ENCODE assay signal across 1 cellular context in the genomic region with DNA sequence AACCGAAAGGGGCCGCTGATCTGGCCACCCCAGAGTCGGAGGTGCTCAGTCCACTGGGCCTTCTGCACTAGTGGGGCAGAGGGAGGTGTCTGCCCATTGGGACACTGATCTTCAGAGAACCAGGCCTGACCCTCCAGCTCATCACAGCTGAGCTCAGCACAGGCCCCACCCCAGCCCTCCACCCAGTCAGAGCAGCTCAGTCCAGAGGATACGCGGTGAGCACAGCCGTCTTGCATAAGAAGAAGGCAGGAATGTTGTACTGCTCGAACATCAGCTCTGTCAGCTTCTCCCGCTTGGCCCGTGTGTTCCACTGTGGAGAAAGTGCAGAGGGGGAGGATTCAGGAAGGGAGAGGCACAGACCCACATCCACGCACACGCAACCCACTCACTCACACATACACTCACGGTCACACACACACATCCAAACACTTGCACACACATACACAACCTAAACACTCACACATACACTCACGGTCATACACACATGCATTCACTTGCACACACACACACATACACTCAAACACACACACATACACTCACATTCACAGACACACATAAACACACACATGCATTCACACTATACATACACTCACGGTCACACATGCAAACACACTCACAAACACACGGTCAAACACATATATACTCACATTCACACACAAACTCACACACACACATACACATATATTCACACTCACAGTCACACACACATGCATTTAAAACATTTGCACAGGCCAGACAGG.
A peak's percentile ranks its signal among the peaks of the same experiment; 100 is the strongest.
TF ChIP-seq lines count a peak whose summit lies in the region.

No MANE protein-coding gene starts in this region.

TF ChIP-seq in HEK293, 187 proteins besides CTCF, POLR2A, EP300 and RAD21 (continued from another document and continues in another):
- TF ChIP-seq ZNF10 (tag by site-specific recombination; IDR thresholded peaks at IDR 0.05), result no peak
- TF ChIP-seq ZNF664 (tag by site-specific recombination; IDR thresholded peaks at IDR 0.05), result no peak
- TF ChIP-seq ZNF19 (tag by site-specific recombination; IDR thresholded peaks at IDR 0.05; ENCODE audit: low read depth), result no peak
- no peak for TF ChIP-seq ZNF114 (tag by site-specific recombination; IDR thresholded peaks at IDR 0.05)
- no peak for TF ChIP-seq ZNF677 (tag by site-specific recombination; IDR thresholded peaks at IDR 0.05)
- no peak for TF ChIP-seq ZNF76 (tag by site-specific recombination; IDR thresholded peaks at IDR 0.05; ENCODE audit: borderline replicate concordance, low read depth)
- TF ChIP-seq ZEB2 (tag by site-specific recombination; IDR thresholded peaks at IDR 0.05), result no peak
- TF ChIP-seq ZNF335 (tag by site-specific recombination; conservative IDR thresholded peaks at IDR 0.05), result no peak
- TF ChIP-seq GLIS1 (tag by site-specific recombination; IDR thresholded peaks at IDR 0.05), result no peak
- TF ChIP-seq ZNF426 (tag by site-specific recombination; IDR thresholded peaks at IDR 0.05), result no peak
- TF ChIP-seq ZNF37A (tag by site-specific recombination; IDR thresholded peaks at IDR 0.05), result no peak
- TF ChIP-seq ZNF248 (tag by site-specific recombination; IDR thresholded peaks at IDR 0.05), result peak; percentile 71; the same call in 1 of the 2 replicates
- no peak for TF ChIP-seq ZNF350 (tag by site-specific recombination; IDR thresholded peaks at IDR 0.05)
- no peak for TF ChIP-seq KLF9 (tag by site-specific recombination; IDR thresholded peaks at IDR 0.05; ENCODE audit: low read depth)
- TF ChIP-seq ZNF239 (tag by site-specific recombination; IDR thresholded peaks at IDR 0.05), result no peak
- TF ChIP-seq ZNF768 (tag by site-specific recombination; IDR thresholded peaks at IDR 0.05), result no peak
- no peak for TF ChIP-seq ZNF473 (tag by site-specific recombination; IDR thresholded peaks at IDR 0.05)
- TF ChIP-seq ZNF366 (tag by site-specific recombination; conservative IDR thresholded peaks at IDR 0.05), result no peak
- no peak for TF ChIP-seq MYNN (tag by site-specific recombination; IDR thresholded peaks at IDR 0.05; ENCODE audit: borderline replicate concordance)
- TF ChIP-seq ZNF394 (tag by site-specific recombination; IDR thresholded peaks at IDR 0.05; ENCODE audit: borderline replicate concordance), result peak; percentile 17; the same call in 1 of the 2 replicates
- no peak for TF ChIP-seq HOXA7 (CRISPR knock-in tag; IDR thresholded peaks at IDR 0.05; ENCODE audit: borderline replicate concordance)
- TF ChIP-seq ZNF621 (tag by site-specific recombination; IDR thresholded peaks at IDR 0.05), result 0 out of 2 replicates have a peak, but pooled peaks have one; percentile 20
- no peak for TF ChIP-seq PBX3 (CRISPR knock-in tag; IDR thresholded peaks at IDR 0.05)
- TF ChIP-seq ZNF776 (tag by site-specific recombination; IDR thresholded peaks at IDR 0.05; ENCODE audit: borderline replicate concordance), result no peak
- TF ChIP-seq ATF2 (tag by site-specific recombination; IDR thresholded peaks at IDR 0.05; ENCODE audit: low read depth), result no peak
- TF ChIP-seq EGR2 (tag by site-specific recombination; IDR thresholded peaks at IDR 0.05; ENCODE audit: low read depth), result no peak
- TF ChIP-seq ZNF792 (tag by site-specific recombination; IDR thresholded peaks at IDR 0.05), result no peak
- TF ChIP-seq ZSCAN5A (tag by site-specific recombination; IDR thresholded peaks at IDR 0.05), result no peak
- TF ChIP-seq ZNF48 (tag by site-specific recombination; IDR thresholded peaks at IDR 0.05), result no peak
- no peak for TF ChIP-seq RBAK (tag by site-specific recombination; IDR thresholded peaks at IDR 0.05)
- TF ChIP-seq ZBTB17 (tag by site-specific recombination; IDR thresholded peaks at IDR 0.05), result no peak
- no peak for TF ChIP-seq ZNF629 (tag by site-specific recombination; IDR thresholded peaks at IDR 0.05)
- TF ChIP-seq ZNF707 (tag by site-specific recombination; IDR thresholded peaks at IDR 0.05), result peak; percentile 15; the same call in 1 of the 2 replicates
- TF ChIP-seq ZNF529 (tag by site-specific recombination; IDR thresholded peaks at IDR 0.05; ENCODE audit: insufficient replicate concordance), result no peak
- no peak for TF ChIP-seq OSR2 (tag by site-specific recombination; IDR thresholded peaks at IDR 0.05)
- no peak for TF ChIP-seq ZNF202 (tag by site-specific recombination; IDR thresholded peaks at IDR 0.05; ENCODE audit: borderline replicate concordance)
- TF ChIP-seq REPIN1 (tag by site-specific recombination; IDR thresholded peaks at IDR 0.05; ENCODE audit: low read depth), result no peak
- TF ChIP-seq ZNF843 (tag by site-specific recombination; IDR thresholded peaks at IDR 0.05), result no peak
- TF ChIP-seq, protein P1, sequence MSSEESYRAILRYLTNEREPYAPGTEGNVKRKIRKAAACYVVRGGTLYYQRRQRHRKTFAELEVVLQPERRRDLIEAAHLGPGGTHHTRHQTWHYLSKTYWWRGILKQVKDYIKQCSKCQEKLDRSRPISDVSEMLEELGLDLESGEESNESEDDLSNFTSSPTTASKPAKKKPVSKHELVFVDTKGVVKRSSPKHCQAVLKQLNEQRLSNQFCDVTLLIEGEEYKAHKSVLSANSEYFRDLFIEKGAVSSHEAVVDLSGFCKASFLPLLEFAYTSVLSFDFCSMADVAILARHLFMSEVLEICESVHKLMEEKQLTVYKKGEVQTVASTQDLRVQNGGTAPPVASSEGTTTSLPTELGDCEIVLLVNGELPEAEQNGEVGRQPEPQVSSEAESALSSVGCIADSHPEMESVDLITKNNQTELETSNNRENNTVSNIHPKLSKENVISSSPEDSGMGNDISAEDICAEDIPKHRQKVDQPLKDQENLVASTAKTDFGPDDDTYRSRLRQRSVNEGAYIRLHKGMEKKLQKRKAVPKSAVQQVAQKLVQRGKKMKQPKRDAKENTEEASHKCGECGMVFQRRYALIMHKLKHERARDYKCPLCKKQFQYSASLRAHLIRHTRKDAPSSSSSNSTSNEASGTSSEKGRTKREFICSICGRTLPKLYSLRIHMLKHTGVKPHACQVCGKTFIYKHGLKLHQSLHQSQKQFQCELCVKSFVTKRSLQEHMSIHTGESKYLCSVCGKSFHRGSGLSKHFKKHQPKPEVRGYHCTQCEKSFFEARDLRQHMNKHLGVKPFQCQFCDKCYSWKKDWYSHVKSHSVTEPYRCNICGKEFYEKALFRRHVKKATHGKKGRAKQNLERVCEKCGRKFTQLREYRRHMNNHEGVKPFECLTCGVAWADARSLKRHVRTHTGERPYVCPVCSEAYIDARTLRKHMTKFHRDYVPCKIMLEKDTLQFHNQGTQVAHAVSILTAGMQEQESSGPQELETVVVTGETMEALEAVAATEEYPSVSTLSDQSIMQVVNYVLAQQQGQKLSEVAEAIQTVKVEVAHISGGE (tag by site-specific recombination; conservative IDR thresholded peaks at IDR 0.05; ENCODE audit: low read depth), result no peak
- TF ChIP-seq, protein P2, sequence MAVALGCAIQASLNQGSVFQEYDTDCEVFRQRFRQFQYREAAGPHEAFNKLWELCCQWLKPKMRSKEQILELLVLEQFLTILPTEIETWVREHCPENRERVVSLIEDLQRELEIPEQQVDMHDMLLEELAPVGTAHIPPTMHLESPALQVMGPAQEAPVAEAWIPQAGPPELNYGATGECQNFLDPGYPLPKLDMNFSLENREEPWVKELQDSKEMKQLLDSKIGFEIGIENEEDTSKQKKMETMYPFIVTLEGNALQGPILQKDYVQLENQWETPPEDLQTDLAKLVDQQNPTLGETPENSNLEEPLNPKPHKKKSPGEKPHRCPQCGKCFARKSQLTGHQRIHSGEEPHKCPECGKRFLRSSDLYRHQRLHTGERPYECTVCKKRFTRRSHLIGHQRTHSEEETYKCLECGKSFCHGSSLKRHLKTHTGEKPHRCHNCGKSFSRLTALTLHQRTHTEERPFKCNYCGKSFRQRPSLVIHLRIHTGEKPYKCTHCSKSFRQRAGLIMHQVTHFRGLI (tag by site-specific recombination; IDR thresholded peaks at IDR 0.05), result no peak
- peak; percentile 52; the same call in 1 of the 2 replicates for TF ChIP-seq PRDM1 (tag by site-specific recombination; IDR thresholded peaks at IDR 0.05)
- 0 out of 2 replicates have a peak, but pooled peaks have one; percentile 10 for TF ChIP-seq ZFHX2 (tag by site-specific recombination; conservative IDR thresholded peaks at IDR 0.05)
- TF ChIP-seq, protein P3, sequence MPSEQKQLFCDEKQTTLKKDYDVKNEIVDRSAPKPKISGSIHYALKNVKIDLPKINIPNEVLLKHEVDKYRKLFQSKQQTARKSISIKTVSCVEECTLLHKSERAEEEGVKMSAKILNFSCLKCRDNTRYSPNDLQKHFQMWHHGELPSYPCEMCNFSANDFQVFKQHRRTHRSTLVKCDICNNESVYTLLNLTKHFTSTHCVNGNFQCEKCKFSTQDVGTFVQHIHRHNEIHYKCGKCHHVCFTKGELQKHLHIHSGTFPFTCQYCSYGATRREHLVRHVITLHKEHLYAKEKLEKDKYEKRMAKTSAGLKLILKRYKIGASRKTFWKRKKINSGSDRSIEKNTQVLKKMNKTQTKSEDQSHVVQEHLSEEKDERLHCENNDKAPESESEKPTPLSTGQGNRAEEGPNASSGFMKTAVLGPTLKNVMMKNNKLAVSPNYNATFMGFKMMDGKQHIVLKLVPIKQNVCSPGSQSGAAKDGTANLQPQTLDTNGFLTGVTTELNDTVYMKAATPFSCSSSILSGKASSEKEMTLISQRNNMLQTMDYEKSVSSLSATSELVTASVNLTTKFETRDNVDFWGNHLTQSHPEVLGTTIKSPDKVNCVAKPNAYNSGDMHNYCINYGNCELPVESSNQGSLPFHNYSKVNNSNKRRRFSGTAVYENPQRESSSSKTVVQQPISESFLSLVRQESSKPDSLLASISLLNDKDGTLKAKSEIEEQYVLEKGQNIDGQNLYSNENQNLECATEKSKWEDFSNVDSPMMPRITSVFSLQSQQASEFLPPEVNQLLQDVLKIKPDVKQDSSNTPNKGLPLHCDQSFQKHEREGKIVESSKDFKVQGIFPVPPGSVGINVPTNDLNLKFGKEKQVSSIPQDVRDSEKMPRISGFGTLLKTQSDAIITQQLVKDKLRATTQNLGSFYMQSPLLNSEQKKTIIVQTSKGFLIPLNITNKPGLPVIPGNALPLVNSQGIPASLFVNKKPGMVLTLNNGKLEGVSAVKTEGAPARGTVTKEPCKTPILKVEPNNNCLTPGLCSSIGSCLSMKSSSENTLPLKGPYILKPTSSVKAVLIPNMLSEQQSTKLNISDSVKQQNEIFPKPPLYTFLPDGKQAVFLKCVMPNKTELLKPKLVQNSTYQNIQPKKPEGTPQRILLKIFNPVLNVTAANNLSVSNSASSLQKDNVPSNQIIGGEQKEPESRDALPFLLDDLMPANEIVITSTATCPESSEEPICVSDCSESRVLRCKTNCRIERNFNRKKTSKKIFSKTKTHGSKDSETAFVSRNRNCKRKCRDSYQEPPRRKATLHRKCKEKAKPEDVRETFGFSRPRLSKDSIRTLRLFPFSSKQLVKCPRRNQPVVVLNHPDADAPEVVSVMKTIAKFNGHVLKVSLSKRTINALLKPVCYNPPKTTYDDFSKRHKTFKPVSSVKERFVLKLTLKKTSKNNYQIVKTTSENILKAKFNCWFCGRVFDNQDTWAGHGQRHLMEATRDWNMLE (tag by site-specific recombination; conservative IDR thresholded peaks at IDR 0.05; ENCODE audit: low read depth), result no peak
- no peak for TF ChIP-seq ZNF292 (tag by site-specific recombination; IDR thresholded peaks at IDR 0.05; ENCODE audit: borderline replicate concordance, low read depth)
- no peak for TF ChIP-seq ZNF404 (tag by site-specific recombination; IDR thresholded peaks at IDR 0.05)
- TF ChIP-seq ZNF302 (tag by site-specific recombination; IDR thresholded peaks at IDR 0.05; ENCODE audit: low read depth), result no peak
- TF ChIP-seq, protein P4, sequence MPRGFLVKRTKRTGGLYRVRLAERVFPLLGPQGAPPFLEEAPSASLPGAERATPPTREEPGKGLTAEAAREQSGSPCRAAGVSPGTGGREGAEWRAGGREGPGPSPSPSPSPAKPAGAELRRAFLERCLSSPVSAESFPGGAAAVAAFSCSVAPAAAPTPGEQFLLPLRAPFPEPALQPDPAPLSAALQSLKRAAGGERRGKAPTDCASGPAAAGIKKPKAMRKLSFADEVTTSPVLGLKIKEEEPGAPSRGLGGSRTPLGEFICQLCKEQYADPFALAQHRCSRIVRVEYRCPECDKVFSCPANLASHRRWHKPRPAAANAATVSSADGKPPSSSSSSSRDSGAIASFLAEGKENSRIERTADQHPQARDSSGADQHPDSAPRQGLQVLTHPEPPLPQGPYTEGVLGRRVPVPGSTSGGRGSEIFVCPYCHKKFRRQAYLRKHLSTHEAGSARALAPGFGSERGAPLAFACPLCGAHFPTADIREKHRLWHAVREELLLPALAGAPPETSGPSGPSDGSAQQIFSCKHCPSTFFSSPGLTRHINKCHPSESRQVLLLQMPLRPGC (tag by site-specific recombination; IDR thresholded peaks at IDR 0.05), result no peak
- TF ChIP-seq YY2 (tag by site-specific recombination; IDR thresholded peaks at IDR 0.05), result peak; percentile 59; the same call in 1 of the 2 replicates
- TF ChIP-seq ZFP41 (tag by site-specific recombination; IDR thresholded peaks at IDR 0.05; ENCODE audit: borderline replicate concordance), result no peak
